In the genomic region with DNA sequence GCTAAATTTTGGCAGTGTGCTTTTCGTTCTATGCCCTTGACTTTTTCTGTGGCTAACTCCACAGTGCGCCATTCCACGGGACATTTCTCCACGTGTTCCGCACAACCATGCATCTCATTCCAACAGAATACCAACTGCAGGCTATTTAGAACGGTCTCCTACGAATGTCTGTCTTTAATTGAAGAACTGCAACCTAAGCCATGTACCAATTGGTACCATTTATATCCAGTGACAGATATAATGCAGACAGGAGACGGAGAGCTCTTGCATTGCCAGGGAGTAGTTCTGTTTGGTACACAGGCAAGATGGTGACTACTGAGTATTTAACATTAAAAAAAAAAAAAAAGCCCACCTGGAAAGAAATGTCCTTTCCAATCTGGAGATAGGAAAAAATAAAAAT, we compare ENCODE assay signal across 2 cellular contexts.
TF ChIP-seq lines count a peak whose summit lies in the region.

No MANE protein-coding gene starts in this region.

TF ChIP-seq in A549, 52 proteins besides CTCF, POLR2A, EP300 and RAD21 (continued from another document):
- TF ChIP-seq KDM1A (IDR thresholded peaks at IDR 0.05; ENCODE audit: low read depth) (no peak), MAFK (IDR thresholded peaks at IDR 0.05; ENCODE audit: partially characterized antibody) (no peak), PHF8 (IDR thresholded peaks at IDR 0.05; ENCODE audit: borderline replicate concordance, low read depth) (no peak), FOSL2 (IDR thresholded peaks at IDR 0.05) (no peak), FOSL2 (CRISPR knock-in tag; IDR thresholded peaks at IDR 0.05) (no peak), RARB (CRISPR knock-in tag; IDR thresholded peaks at IDR 0.05) (no peak), RFX5 (IDR thresholded peaks at IDR 0.05) (no peak), SREBF2 (IDR thresholded peaks at IDR 0.05) (no peak), EHF (CRISPR knock-in tag; IDR thresholded peaks at IDR 0.05) (no peak), TFCP2L1 (CRISPR knock-in tag; IDR thresholded peaks at IDR 0.05) (no peak), RNF2 (IDR thresholded peaks at IDR 0.05; ENCODE audit: borderline replicate concordance, low read depth) (no peak), HOXB13 (CRISPR knock-in tag; IDR thresholded peaks at IDR 0.05; ENCODE audit: low read depth) (no peak), NFE2L2 (conservative IDR thresholded peaks at IDR 0.05; ENCODE audit: low read length) (no peak), MYC (IDR thresholded peaks at IDR 0.05; ENCODE audit: borderline replicate concordance, low read length) (no peak), JUN (IDR thresholded peaks at IDR 0.05) (no peak), CEBPB (IDR thresholded peaks at IDR 0.05) (no peak)
- TF ChIP-seq, protein P1, sequence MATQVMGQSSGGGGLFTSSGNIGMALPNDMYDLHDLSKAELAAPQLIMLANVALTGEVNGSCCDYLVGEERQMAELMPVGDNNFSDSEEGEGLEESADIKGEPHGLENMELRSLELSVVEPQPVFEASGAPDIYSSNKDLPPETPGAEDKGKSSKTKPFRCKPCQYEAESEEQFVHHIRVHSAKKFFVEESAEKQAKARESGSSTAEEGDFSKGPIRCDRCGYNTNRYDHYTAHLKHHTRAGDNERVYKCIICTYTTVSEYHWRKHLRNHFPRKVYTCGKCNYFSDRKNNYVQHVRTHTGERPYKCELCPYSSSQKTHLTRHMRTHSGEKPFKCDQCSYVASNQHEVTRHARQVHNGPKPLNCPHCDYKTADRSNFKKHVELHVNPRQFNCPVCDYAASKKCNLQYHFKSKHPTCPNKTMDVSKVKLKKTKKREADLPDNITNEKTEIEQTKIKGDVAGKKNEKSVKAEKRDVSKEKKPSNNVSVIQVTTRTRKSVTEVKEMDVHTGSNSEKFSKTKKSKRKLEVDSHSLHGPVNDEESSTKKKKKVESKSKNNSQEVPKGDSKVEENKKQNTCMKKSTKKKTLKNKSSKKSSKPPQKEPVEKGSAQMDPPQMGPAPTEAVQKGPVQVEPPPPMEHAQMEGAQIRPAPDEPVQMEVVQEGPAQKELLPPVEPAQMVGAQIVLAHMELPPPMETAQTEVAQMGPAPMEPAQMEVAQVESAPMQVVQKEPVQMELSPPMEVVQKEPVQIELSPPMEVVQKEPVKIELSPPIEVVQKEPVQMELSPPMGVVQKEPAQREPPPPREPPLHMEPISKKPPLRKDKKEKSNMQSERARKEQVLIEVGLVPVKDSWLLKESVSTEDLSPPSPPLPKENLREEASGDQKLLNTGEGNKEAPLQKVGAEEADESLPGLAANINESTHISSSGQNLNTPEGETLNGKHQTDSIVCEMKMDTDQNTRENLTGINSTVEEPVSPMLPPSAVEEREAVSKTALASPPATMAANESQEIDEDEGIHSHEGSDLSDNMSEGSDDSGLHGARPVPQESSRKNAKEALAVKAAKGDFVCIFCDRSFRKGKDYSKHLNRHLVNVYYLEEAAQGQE (IDR thresholded peaks at IDR 0.05), result no peak
- TF ChIP-seq, protein P2, sequence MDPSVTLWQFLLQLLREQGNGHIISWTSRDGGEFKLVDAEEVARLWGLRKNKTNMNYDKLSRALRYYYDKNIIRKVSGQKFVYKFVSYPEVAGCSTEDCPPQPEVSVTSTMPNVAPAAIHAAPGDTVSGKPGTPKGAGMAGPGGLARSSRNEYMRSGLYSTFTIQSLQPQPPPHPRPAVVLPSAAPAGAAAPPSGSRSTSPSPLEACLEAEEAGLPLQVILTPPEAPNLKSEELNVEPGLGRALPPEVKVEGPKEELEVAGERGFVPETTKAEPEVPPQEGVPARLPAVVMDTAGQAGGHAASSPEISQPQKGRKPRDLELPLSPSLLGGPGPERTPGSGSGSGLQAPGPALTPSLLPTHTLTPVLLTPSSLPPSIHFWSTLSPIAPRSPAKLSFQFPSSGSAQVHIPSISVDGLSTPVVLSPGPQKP (IDR thresholded peaks at IDR 0.05; ENCODE audit: low read depth, low read length), result no peak
- TF ChIP-seq, protein P3, sequence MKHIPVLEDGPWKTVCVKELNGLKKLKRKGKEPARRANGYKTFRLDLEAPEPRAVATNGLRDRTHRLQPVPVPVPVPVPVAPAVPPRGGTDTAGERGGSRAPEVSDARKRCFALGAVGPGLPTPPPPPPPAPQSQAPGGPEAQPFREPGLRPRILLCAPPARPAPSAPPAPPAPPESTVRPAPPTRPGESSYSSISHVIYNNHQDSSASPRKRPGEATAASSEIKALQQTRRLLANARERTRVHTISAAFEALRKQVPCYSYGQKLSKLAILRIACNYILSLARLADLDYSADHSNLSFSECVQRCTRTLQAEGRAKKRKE (CRISPR knock-in tag; IDR thresholded peaks at IDR 0.05; ENCODE audit: low read depth), result no peak
- TF ChIP-seq, protein P4, sequence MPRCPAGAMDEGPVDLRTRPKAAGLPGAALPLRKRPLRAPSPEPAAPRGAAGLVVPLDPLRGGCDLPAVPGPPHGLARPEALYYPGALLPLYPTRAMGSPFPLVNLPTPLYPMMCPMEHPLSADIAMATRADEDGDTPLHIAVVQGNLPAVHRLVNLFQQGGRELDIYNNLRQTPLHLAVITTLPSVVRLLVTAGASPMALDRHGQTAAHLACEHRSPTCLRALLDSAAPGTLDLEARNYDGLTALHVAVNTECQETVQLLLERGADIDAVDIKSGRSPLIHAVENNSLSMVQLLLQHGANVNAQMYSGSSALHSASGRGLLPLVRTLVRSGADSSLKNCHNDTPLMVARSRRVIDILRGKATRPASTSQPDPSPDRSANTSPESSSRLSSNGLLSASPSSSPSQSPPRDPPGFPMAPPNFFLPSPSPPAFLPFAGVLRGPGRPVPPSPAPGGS (IDR thresholded peaks at IDR 0.05), result no peak
TF ChIP-seq in A549: peak in this region for 0.

TF ChIP-seq in GM12878, 131 proteins besides CTCF, POLR2A, EP300 and RAD21 (continued from another document):
- TF ChIP-seq YBX1 (IDR thresholded peaks at IDR 0.05), result no peak
- no peak for TF ChIP-seq GABPA (IDR thresholded peaks at IDR 0.05; ENCODE audit: low read depth)
- no peak for TF ChIP-seq JUNB (IDR thresholded peaks at IDR 0.05)
- TF ChIP-seq SUPT20H (IDR thresholded peaks at IDR 0.05; ENCODE audit: borderline replicate concordance, control insufficient read depth, low read depth, low read length), result no peak
- TF ChIP-seq POLR2AphosphoS5 (IDR thresholded peaks at IDR 0.05; ENCODE audit: low read length), result no peak
- TF ChIP-seq HDAC2 (IDR thresholded peaks at IDR 0.05), result no peak
- no peak for TF ChIP-seq CBX5 (IDR thresholded peaks at IDR 0.05; ENCODE audit: low read depth)
- TF ChIP-seq, protein P5, sequence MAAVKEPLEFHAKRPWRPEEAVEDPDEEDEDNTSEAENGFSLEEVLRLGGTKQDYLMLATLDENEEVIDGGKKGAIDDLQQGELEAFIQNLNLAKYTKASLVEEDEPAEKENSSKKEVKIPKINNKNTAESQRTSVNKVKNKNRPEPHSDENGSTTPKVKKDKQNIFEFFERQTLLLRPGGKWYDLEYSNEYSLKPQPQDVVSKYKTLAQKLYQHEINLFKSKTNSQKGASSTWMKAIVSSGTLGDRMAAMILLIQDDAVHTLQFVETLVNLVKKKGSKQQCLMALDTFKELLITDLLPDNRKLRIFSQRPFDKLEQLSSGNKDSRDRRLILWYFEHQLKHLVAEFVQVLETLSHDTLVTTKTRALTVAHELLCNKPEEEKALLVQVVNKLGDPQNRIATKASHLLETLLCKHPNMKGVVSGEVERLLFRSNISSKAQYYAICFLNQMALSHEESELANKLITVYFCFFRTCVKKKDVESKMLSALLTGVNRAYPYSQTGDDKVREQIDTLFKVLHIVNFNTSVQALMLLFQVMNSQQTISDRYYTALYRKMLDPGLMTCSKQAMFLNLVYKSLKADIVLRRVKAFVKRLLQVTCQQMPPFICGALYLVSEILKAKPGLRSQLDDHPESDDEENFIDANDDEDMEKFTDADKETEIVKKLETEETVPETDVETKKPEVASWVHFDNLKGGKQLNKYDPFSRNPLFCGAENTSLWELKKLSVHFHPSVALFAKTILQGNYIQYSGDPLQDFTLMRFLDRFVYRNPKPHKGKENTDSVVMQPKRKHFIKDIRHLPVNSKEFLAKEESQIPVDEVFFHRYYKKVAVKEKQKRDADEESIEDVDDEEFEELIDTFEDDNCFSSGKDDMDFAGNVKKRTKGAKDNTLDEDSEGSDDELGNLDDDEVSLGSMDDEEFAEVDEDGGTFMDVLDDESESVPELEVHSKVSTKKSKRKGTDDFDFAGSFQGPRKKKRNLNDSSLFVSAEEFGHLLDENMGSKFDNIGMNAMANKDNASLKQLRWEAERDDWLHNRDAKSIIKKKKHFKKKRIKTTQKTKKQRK (IDR thresholded peaks at IDR 0.05; ENCODE audit: low read depth, low read length), result no peak
- no peak for TF ChIP-seq RELA (IDR thresholded peaks at IDR 0.05; ENCODE audit: borderline replicate concordance, partially characterized antibody)
- TF ChIP-seq, protein P6, sequence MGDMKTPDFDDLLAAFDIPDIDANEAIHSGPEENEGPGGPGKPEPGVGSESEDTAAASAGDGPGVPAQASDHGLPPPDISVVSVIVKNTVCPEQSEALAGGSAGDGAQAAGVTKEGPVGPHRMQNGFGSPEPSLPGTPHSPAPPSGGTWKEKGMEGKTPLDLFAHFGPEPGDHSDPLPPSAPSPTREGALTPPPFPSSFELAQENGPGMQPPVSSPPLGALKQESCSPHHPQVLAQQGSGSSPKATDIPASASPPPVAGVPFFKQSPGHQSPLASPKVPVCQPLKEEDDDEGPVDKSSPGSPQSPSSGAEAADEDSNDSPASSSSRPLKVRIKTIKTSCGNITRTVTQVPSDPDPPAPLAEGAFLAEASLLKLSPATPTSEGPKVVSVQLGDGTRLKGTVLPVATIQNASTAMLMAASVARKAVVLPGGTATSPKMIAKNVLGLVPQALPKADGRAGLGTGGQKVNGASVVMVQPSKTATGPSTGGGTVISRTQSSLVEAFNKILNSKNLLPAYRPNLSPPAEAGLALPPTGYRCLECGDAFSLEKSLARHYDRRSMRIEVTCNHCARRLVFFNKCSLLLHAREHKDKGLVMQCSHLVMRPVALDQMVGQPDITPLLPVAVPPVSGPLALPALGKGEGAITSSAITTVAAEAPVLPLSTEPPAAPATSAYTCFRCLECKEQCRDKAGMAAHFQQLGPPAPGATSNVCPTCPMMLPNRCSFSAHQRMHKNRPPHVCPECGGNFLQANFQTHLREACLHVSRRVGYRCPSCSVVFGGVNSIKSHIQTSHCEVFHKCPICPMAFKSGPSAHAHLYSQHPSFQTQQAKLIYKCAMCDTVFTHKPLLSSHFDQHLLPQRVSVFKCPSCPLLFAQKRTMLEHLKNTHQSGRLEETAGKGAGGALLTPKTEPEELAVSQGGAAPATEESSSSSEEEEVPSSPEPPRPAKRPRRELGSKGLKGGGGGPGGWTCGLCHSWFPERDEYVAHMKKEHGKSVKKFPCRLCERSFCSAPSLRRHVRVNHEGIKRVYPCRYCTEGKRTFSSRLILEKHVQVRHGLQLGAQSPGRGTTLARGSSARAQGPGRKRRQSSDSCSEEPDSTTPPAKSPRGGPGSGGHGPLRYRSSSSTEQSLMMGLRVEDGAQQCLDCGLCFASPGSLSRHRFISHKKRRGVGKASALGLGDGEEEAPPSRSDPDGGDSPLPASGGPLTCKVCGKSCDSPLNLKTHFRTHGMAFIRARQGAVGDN (IDR thresholded peaks at IDR 0.05), result no peak
- TF ChIP-seq, protein P7, sequence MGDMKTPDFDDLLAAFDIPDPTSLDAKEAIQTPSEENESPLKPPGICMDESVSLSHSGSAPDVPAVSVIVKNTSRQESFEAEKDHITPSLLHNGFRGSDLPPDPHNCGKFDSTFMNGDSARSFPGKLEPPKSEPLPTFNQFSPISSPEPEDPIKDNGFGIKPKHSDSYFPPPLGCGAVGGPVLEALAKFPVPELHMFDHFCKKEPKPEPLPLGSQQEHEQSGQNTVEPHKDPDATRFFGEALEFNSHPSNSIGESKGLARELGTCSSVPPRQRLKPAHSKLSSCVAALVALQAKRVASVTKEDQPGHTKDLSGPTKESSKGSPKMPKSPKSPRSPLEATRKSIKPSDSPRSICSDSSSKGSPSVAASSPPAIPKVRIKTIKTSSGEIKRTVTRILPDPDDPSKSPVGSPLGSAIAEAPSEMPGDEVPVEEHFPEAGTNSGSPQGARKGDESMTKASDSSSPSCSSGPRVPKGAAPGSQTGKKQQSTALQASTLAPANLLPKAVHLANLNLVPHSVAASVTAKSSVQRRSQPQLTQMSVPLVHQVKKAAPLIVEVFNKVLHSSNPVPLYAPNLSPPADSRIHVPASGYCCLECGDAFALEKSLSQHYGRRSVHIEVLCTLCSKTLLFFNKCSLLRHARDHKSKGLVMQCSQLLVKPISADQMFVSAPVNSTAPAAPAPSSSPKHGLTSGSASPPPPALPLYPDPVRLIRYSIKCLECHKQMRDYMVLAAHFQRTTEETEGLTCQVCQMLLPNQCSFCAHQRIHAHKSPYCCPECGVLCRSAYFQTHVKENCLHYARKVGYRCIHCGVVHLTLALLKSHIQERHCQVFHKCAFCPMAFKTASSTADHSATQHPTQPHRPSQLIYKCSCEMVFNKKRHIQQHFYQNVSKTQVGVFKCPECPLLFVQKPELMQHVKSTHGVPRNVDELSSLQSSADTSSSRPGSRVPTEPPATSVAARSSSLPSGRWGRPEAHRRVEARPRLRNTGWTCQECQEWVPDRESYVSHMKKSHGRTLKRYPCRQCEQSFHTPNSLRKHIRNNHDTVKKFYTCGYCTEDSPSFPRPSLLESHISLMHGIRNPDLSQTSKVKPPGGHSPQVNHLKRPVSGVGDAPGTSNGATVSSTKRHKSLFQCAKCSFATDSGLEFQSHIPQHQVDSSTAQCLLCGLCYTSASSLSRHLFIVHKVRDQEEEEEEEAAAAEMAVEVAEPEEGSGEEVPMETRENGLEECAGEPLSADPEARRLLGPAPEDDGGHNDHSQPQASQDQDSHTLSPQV (IDR thresholded peaks at IDR 0.05), result no peak
- TF ChIP-seq FOXM1 (IDR thresholded peaks at IDR 0.05; ENCODE audit: low read depth, low read length), result no peak
- no peak for TF ChIP-seq RB1 (IDR thresholded peaks at IDR 0.05; ENCODE audit: borderline replicate concordance)
- TF ChIP-seq BHLHE40 (IDR thresholded peaks at IDR 0.05; ENCODE audit: borderline replicate concordance in 1 of 2, low read depth in 2 of 2, low read length in 1 of 2), result no peak
- TF ChIP-seq PAX8 (IDR thresholded peaks at IDR 0.05), result no peak
- no peak for TF ChIP-seq GATAD2B (conservative IDR thresholded peaks at IDR 0.05; ENCODE audit: low read depth)
- TF ChIP-seq, protein P8, sequence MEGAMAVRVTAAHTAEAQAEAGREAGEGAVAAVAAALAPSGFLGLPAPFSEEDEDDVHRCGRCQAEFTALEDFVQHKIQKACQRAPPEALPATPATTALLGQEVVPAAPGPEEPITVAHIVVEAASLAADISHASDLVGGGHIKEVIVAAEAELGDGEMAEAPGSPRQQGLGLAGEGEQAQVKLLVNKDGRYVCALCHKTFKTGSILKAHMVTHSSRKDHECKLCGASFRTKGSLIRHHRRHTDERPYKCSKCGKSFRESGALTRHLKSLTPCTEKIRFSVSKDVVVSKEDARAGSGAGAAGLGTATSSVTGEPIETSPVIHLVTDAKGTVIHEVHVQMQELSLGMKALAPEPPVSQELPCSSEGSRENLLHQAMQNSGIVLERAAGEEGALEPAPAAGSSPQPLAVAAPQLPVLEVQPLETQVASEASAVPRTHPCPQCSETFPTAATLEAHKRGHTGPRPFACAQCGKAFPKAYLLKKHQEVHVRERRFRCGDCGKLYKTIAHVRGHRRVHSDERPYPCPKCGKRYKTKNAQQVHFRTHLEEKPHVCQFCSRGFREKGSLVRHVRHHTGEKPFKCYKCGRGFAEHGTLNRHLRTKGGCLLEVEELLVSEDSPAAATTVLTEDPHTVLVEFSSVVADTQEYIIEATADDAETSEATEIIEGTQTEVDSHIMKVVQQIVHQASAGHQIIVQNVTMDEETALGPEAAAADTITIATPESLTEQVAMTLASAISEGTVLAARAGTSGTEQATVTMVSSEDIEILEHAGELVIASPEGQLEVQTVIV (IDR thresholded peaks at IDR 0.05; ENCODE audit: borderline replicate concordance, partially characterized antibody), result no peak
- TF ChIP-seq ZNF622 (IDR thresholded peaks at IDR 0.05), result no peak
TF ChIP-seq in GM12878: peak in this region for 0.
